Comparison of ENCODE assay signal across 17 cellular contexts in the genomic region with DNA sequence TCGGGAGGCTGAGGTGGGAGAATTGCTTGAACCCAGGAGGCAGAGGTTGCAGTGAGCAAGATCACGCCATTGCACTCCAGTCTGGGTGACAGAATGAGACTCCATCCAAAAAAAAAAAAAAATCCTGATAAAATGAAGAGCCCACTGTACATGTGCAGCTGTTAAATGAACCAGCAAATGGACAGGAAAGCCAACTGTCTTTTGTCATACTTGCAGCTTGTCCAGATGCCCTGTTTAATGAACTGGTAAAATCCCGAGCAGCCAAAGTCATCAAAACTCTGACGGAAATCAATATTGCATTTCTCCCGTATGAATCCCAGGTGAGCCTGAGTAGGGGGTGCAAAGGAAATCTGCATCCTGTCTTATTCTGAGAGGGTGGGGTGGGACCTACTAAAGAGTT. TPM values are rescaled to one million over a fixed set of nuclear protein-coding genes. Genes with fewer than 3 reads are reported as not detected.
A peak's percentile ranks its signal among the peaks of the same experiment; 100 is the strongest.
DNase-seq lines count a peak whose midpoint lies in the region; ATAC-seq, FAIRE-seq and TF ChIP-seq lines count a peak whose summit lies in the region.
"Had no signal": no experiment of that assay in that cellular context is flagged by ENCODE, and none has a peak within 500 bp of the region (broad histone marks: within the 10 kb centered on the region; RNA-seq: fewer than 3 reads in every experiment).

No MANE protein-coding gene starts in this region.

- FAIRE-seq in HepG2 (lab: Jason Lieb, UNC): no peak
- FAIRE-seq: A204.1 had no signal

- TF ChIP-seq POLR2A in HepG2 (IDR thresholded peaks at IDR 0.05; ENCODE audit: insufficient read depth in 1 of 2, low read depth in 2 of 2, low read length in 2 of 2): no peak

- H3F3A ChIP-seq in neural cell (ENCODE audit: insufficient read depth, low read length, poor library complexity, severe bottlenecking): no peaks in the 10 kb centered on the region

- H2AFZ ChIP-seq in neural cell (ENCODE audit: low read depth, low read length) (no peak overlapping the region), HepG2 (ENCODE audit: low read length) (no peak overlapping the region)

- no peaks in the 10 kb centered on the region for H3K27me3 ChIP-seq in dorsolateral prefrontal cortex
- H3K27me3 ChIP-seq in neural cell (ENCODE audit: insufficient read depth, low read depth, low read length): no peaks in the 10 kb centered on the region
- H3K27me3 ChIP-seq in HepG2 (ENCODE audit: control insufficient read depth in 1 of 2, insufficient read depth in 2 of 2, low read length in 2 of 2): no peaks in the 10 kb centered on the region
- H3K27me3 ChIP-seq: Peyer's patch had no signal

- CTCF ChIA-PET in HepG2 (lab: Yijun Ruan, JAX; ENCODE audit: low intra/inter-chr PET ratio, low total read pairs): no interaction called here

- H3K4me1 ChIP-seq in HepG2 (ENCODE audit: insufficient read depth, low read length): peaks cover 23% of the 10 kb centered on the region
- H3K4me1 ChIP-seq: Peyer's patch had no signal

- no peaks in the 10 kb centered on the region for H3K9me2 ChIP-seq in neural cell (ENCODE audit: insufficient read depth, low read length)

- in situ Hi-C loops in HepG2 (cut with HindIII; ENCODE audit: extremely low pct_ligation_motif_present, low pct_unique_long_range_greater_than_20kb): no loop called here

- intact Hi-C loops in dorsolateral prefrontal cortex (cut with DNase I) (no loop called here), HepG2 (cut with micrococcal nuclease; ENCODE audit: unreplicated experiment) (no loop called here)

- TF ChIP-seq EP300 in neural cell (conservative IDR thresholded peaks at IDR 0.05; ENCODE audit: poor library complexity, severe bottlenecking) (no peak), HepG2 (IDR thresholded peaks at IDR 0.05; ENCODE audit: low read depth in 2 of 2, low read length in 2 of 2) (no peak), HepG2 (CRISPR knock-in tag; IDR thresholded peaks at IDR 0.05; ENCODE audit: borderline replicate concordance) (no peak)

- peak; percentile 66 for DNase-seq in DMS 273 treated with DMSO at 0.1 percent for 48 hours (lab: John Stamatoyannopoulos, UW)
- DNase-seq in NCI-H69 (lab: John Stamatoyannopoulos, UW): peak; percentile 95
- DNase-seq in dorsolateral prefrontal cortex: no peak
- DNase-seq in HepG2 (ENCODE audit: low spot score): no peak
- DNase-seq in T-helper 1 cell: no peak
- no peak for DNase-seq in AG20443 (ENCODE audit: low spot score)
- DNase-seq: GOT3, NCI-H1048, NCI-H187 treated with DMSO at 0.1 percent for 48 hours had no signal

- no peak overlapping the region for H3K4me3 ChIP-seq in dorsolateral prefrontal cortex
- H3K4me3 ChIP-seq in neural cell (ENCODE audit: low read length): peak overlapping the region; percentile 20
- no peak overlapping the region for H3K4me3 ChIP-seq in HepG2 (replicated peaks in 1 of 3; ENCODE audit: insufficient read depth in 1 of 3, low read depth in 2 of 3, low read length in 3 of 3)
- H3K4me3 ChIP-seq: Peyer's patch had no signal

- POLR2A ChIA-PET in HepG2 (lab: Yijun Ruan, JAX): no interaction called here

- 82% methylated on average over 5 of the region's 5 CpGs for WGBS in HepG2 (ENCODE audit: low lambda C conversion rate)

- peak overlapping the region in 41 of 59 donors; percentile 4 to 93 (median 51) for H3K27ac ChIP-seq in dorsolateral prefrontal cortex
- peak overlapping the region; percentile 71 for H3K27ac ChIP-seq in neural cell (ENCODE audit: low read length)
- H3K27ac ChIP-seq in HepG2 (ENCODE audit: extremely low read length, insufficient read depth, low read length): no peak overlapping the region
- H3K27ac ChIP-seq: KMS-11 had no signal

- H3K9me3 ChIP-seq in neural cell (ENCODE audit: low read length) (no peaks in the 10 kb centered on the region), HepG2 (ENCODE audit: low read length) (no peaks in the 10 kb centered on the region)
- H3K9me3 ChIP-seq: Peyer's patch had no signal

- H3K4me2 ChIP-seq in neural cell (ENCODE audit: low read length) (peak overlapping the region; percentile 9), HepG2 (ENCODE audit: low read depth, low read length) (no peak overlapping the region)
- H3K4me2 ChIP-seq: KMS-11 had no signal

- BruUV-seq in HepG2 (replicated peaks; lab: Mats Ljungman, UMichigan): no TSS peak

- H3K79me2 ChIP-seq in neural cell (replicated peaks; ENCODE audit: insufficient read depth, low read length): no peaks in the 10 kb centered on the region
- no peaks in the 10 kb centered on the region for H3K79me2 ChIP-seq in HepG2 (ENCODE audit: insufficient read depth, low read length)

- no peaks in the 10 kb centered on the region for H3K36me3 ChIP-seq in neural cell (ENCODE audit: insufficient read depth, low read length)
- no peaks in the 10 kb centered on the region for H3K36me3 ChIP-seq in HepG2 (replicated peaks in 1 of 2; ENCODE audit: control insufficient read depth in 1 of 2, insufficient read depth in 2 of 2, low read length in 2 of 2)
- H3K36me3 ChIP-seq: Peyer's patch had no signal

- no peaks in the 10 kb centered on the region for H4K20me1 ChIP-seq in neural cell (ENCODE audit: insufficient read depth)
- H4K20me1 ChIP-seq in HepG2 (ENCODE audit: insufficient read depth, low read length): no peaks in the 10 kb centered on the region

- no peak for ATAC-seq in HG03342 (IDR thresholded peaks at IDR 0.05; ENCODE audit: unreplicated experiment)
- no peak for ATAC-seq in HepG2
- ATAC-seq: Right ventricle myocardium inferior had no signal

- TF ChIP-seq CTCF in dorsolateral prefrontal cortex (IDR thresholded peaks at IDR 0.05 in 54 of 56, conservative IDR thresholded peaks at IDR 0.05 in 2 of 56; ENCODE audit: low read depth in 1 of 56, partially characterized antibody in 56 of 56) (no peak), neural cell (IDR thresholded peaks at IDR 0.05; ENCODE audit: poor library complexity, severe bottlenecking) (no peak), HepG2 (CRISPR knock-in tag; IDR thresholded peaks at IDR 0.05) (no peak)

- TF ChIP-seq RAD21 in neural cell (conservative IDR thresholded peaks at IDR 0.05) (no peak), HepG2 (CRISPR knock-in tag; IDR thresholded peaks at IDR 0.05) (no peak)

- H3K9ac ChIP-seq in neural cell (ENCODE audit: low read length): peak overlapping the region; percentile 32
- H3K9ac ChIP-seq in HepG2 (ENCODE audit: insufficient read depth, low read depth, low read length): no peak overlapping the region
- H3K9ac ChIP-seq: KMS-11 had no signal

RNA-seq across cellular contexts. Expression of a gene that starts 45.9 kb away (rescaled TPM):
- 1 to 10 TPM in 12 of 120 experiments, under 1 TPM in 92, not detected in 16; 0.11 to 1.7 (median 0.55) TPM for total RNA-seq in dorsolateral prefrontal cortex
- 1.3 and 1.6 TPM in 2 replicates for polyA plus RNA-seq in neural cell
- polyA minus RNA-seq in neural cell: not detected in 2 replicates
- total RNA-seq in HepG2 (2016; rRNA removed; fragmentation: Illumina TruSeq; extraction: Trizol): not detected in 2 replicates
- total RNA-seq in HepG2 (2016; cell fraction: cytosol; rRNA removed; fragmentation: Illumina TruSeq; extraction: Trizol; ENCODE audit: low read depth): 0.09 TPM in 1 of 2 replicates, not detected in the other
- 0.11 TPM in 1 of 2 replicates, not detected in the other for total RNA-seq in HepG2 (2016; cell fraction: insoluble cytoplasmic fraction; rRNA removed; fragmentation: Illumina TruSeq; extraction: Trizol)
- total RNA-seq in HepG2 (2016; cell fraction: membrane; rRNA removed; fragmentation: Illumina TruSeq; extraction: Trizol): not detected in 2 replicates
- not detected in 2 replicates for total RNA-seq in HepG2 (2016; cell fraction: nucleus; rRNA removed; fragmentation: Illumina TruSeq; extraction: Trizol)
- 0.07 TPM in 1 of 2 replicates, not detected in the other for polyA plus RNA-seq in HepG2 (2011; rRNA removed)
- polyA plus RNA-seq in HepG2 (2011; cell fraction: cytosol; rRNA removed): 0.03 TPM in 1 of 2 replicates, not detected in the other
- 0.24 and 0.47 TPM in 2 replicates for polyA plus RNA-seq in HepG2 (2011; cell fraction: nucleus; rRNA removed)
- 0.15 and 0.28 TPM in 2 replicates for polyA plus RNA-seq in HepG2 (2012)
- not detected in 2 replicates for polyA plus RNA-seq in HepG2 (2016; cell fraction: cytosol; fragmentation: Illumina TruSeq; extraction: Trizol; ENCODE audit: low read depth)
- polyA plus RNA-seq in HepG2 (2016; cell fraction: insoluble cytoplasmic fraction; fragmentation: Illumina TruSeq; extraction: Trizol; ENCODE audit: low read depth): not detected in 2 replicates
- not detected in 2 replicates for polyA plus RNA-seq in HepG2 (2016; cell fraction: membrane; fragmentation: Illumina TruSeq; extraction: Trizol; ENCODE audit: low read depth)
- polyA plus RNA-seq in HepG2 (2016; cell fraction: nucleus; fragmentation: Illumina TruSeq; extraction: Trizol; ENCODE audit: insufficient read depth, low read depth): not detected in 2 replicates
- not detected in 2 replicates for polyA minus RNA-seq in HepG2 (2011; rRNA and poly(A)+ RNA removed; ENCODE audit: low replicate concordance)
- polyA minus RNA-seq in HepG2 (2011; cell fraction: cytosol; rRNA and poly(A)+ RNA removed): not detected in 2 replicates
- 0.12 TPM in 1 of 2 replicates, not detected in the other for polyA minus RNA-seq in HepG2 (2011; cell fraction: nucleus; rRNA and poly(A)+ RNA removed)
- total RNA-seq: MCF 10A, NCI-H460, Right ventricle myocardium inferior had no signal

RNA-seq across cellular contexts. Expression of a gene that starts 48.8 kb away (rescaled TPM):
- total RNA-seq in dorsolateral prefrontal cortex: 1,000 to 10,000 TPM in 52 of 120 experiments, 100 to 1,000 TPM in 68; 334 to 1,348 (median 969) TPM
- 42.5 and 66.2 TPM in 2 replicates for polyA plus RNA-seq in neural cell
- 99.6 and 157 TPM in 2 replicates for polyA minus RNA-seq in neural cell
- total RNA-seq in HepG2 (2016; rRNA removed; fragmentation: Illumina TruSeq; extraction: Trizol): 2.9 and 4.4 TPM in 2 replicates
- 2.6 and 3.0 TPM in 2 replicates for total RNA-seq in HepG2 (2016; cell fraction: cytosol; rRNA removed; fragmentation: Illumina TruSeq; extraction: Trizol; ENCODE audit: low read depth)
- 2.7 and 5.6 TPM in 2 replicates for total RNA-seq in HepG2 (2016; cell fraction: insoluble cytoplasmic fraction; rRNA removed; fragmentation: Illumina TruSeq; extraction: Trizol)
- 3.8 and 5.2 TPM in 2 replicates for total RNA-seq in HepG2 (2016; cell fraction: membrane; rRNA removed; fragmentation: Illumina TruSeq; extraction: Trizol)
- total RNA-seq in HepG2 (2016; cell fraction: nucleus; rRNA removed; fragmentation: Illumina TruSeq; extraction: Trizol): 2.6 and 3.7 TPM in 2 replicates
- 2.9 and 4.1 TPM in 2 replicates for polyA plus RNA-seq in HepG2 (2011; rRNA removed)
- 2.4 and 5.1 TPM in 2 replicates for polyA plus RNA-seq in HepG2 (2011; cell fraction: cytosol; rRNA removed)
- polyA plus RNA-seq in HepG2 (2011; cell fraction: nucleus; rRNA removed): 6.7 and 8.1 TPM in 2 replicates
- 5.9 and 8.8 TPM in 2 replicates for polyA plus RNA-seq in HepG2 (2012)
- polyA plus RNA-seq in HepG2 (2016; cell fraction: cytosol; fragmentation: Illumina TruSeq; extraction: Trizol; ENCODE audit: low read depth): 5.5 and 6.6 TPM in 2 replicates
- polyA plus RNA-seq in HepG2 (2016; cell fraction: insoluble cytoplasmic fraction; fragmentation: Illumina TruSeq; extraction: Trizol; ENCODE audit: low read depth): 5.6 and 8.0 TPM in 2 replicates
- 6.0 and 6.1 TPM in 2 replicates for polyA plus RNA-seq in HepG2 (2016; cell fraction: membrane; fragmentation: Illumina TruSeq; extraction: Trizol; ENCODE audit: low read depth)
- polyA plus RNA-seq in HepG2 (2016; cell fraction: nucleus; fragmentation: Illumina TruSeq; extraction: Trizol; ENCODE audit: insufficient read depth, low read depth): 8.0 and 9.7 TPM in 2 replicates
- 3.4 and 23.2 TPM in 2 replicates for polyA minus RNA-seq in HepG2 (2011; rRNA and poly(A)+ RNA removed; ENCODE audit: low replicate concordance)
- 4.3 and 8.2 TPM in 2 replicates for polyA minus RNA-seq in HepG2 (2011; cell fraction: cytosol; rRNA and poly(A)+ RNA removed)
- polyA minus RNA-seq in HepG2 (2011; cell fraction: nucleus; rRNA and poly(A)+ RNA removed): 3.6 and 7.6 TPM in 2 replicates

RNA-seq across cellular contexts. Expression of a gene that starts 54.6 kb away (rescaled TPM):
- total RNA-seq in dorsolateral prefrontal cortex (10 to 100 TPM in 94 of 120 experiments, 1 to 10 TPM in 26; 4.2 to 19.6 (median 11.9) TPM), HepG2 (2016; rRNA removed; fragmentation: Illumina TruSeq; extraction: Trizol) (7.6 and 10.4 TPM in 2 replicates)
- polyA plus RNA-seq in neural cell (20.0 and 21.9 TPM in 2 replicates), HepG2 (2011; rRNA removed) (4.0 and 5.4 TPM in 2 replicates)
- 11.7 and 12.8 TPM in 2 replicates for polyA minus RNA-seq in neural cell
- total RNA-seq in HepG2 (2016; cell fraction: cytosol; rRNA removed; fragmentation: Illumina TruSeq; extraction: Trizol; ENCODE audit: low read depth): 3.7 and 4.7 TPM in 2 replicates
- 9.5 and 11.7 TPM in 2 replicates for total RNA-seq in HepG2 (2016; cell fraction: insoluble cytoplasmic fraction; rRNA removed; fragmentation: Illumina TruSeq; extraction: Trizol)
- total RNA-seq in HepG2 (2016; cell fraction: membrane; rRNA removed; fragmentation: Illumina TruSeq; extraction: Trizol): 3.7 and 4.4 TPM in 2 replicates
- total RNA-seq in HepG2 (2016; cell fraction: nucleus; rRNA removed; fragmentation: Illumina TruSeq; extraction: Trizol): 3.4 and 3.9 TPM in 2 replicates
- polyA plus RNA-seq in HepG2 (2011; cell fraction: cytosol; rRNA removed): 5.4 and 8.9 TPM in 2 replicates
- polyA plus RNA-seq in HepG2 (2011; cell fraction: nucleus; rRNA removed): 6.0 and 7.2 TPM in 2 replicates
- polyA plus RNA-seq in HepG2 (2012): 3.0 and 3.2 TPM in 2 replicates
- 3.5 and 3.9 TPM in 2 replicates for polyA plus RNA-seq in HepG2 (2016; cell fraction: cytosol; fragmentation: Illumina TruSeq; extraction: Trizol; ENCODE audit: low read depth)
- polyA plus RNA-seq in HepG2 (2016; cell fraction: insoluble cytoplasmic fraction; fragmentation: Illumina TruSeq; extraction: Trizol; ENCODE audit: low read depth): 8.4 and 8.9 TPM in 2 replicates
- 3.9 and 4.4 TPM in 2 replicates for polyA plus RNA-seq in HepG2 (2016; cell fraction: membrane; fragmentation: Illumina TruSeq; extraction: Trizol; ENCODE audit: low read depth)
- polyA plus RNA-seq in HepG2 (2016; cell fraction: nucleus; fragmentation: Illumina TruSeq; extraction: Trizol; ENCODE audit: insufficient read depth, low read depth): 6.4 and 9.2 TPM in 2 replicates
- polyA minus RNA-seq in HepG2 (2011; rRNA and poly(A)+ RNA removed; ENCODE audit: low replicate concordance): 5.1 and 17.9 TPM in 2 replicates
- polyA minus RNA-seq in HepG2 (2011; cell fraction: cytosol; rRNA and poly(A)+ RNA removed): 1.8 and 1.9 TPM in 2 replicates
- 1.9 and 3.9 TPM in 2 replicates for polyA minus RNA-seq in HepG2 (2011; cell fraction: nucleus; rRNA and poly(A)+ RNA removed)

RNA-seq across cellular contexts. Expression of a gene that starts 55.0 kb away (rescaled TPM):
- total RNA-seq in dorsolateral prefrontal cortex: 1 to 10 TPM in 3 of 120 experiments, under 1 TPM in 107, not detected in 10; 0.15 to 1.4 (median 0.47) TPM
- polyA plus RNA-seq in neural cell: 0.11 and 0.26 TPM in 2 replicates
- not detected in 2 replicates for polyA minus RNA-seq in neural cell
- total RNA-seq in HepG2 (2016; rRNA removed; fragmentation: Illumina TruSeq; extraction: Trizol): not detected in 2 replicates
- not detected in 2 replicates for total RNA-seq in HepG2 (2016; cell fraction: cytosol; rRNA removed; fragmentation: Illumina TruSeq; extraction: Trizol; ENCODE audit: low read depth)
- total RNA-seq in HepG2 (2016; cell fraction: insoluble cytoplasmic fraction; rRNA removed; fragmentation: Illumina TruSeq; extraction: Trizol): not detected in 2 replicates
- not detected in 2 replicates for total RNA-seq in HepG2 (2016; cell fraction: membrane; rRNA removed; fragmentation: Illumina TruSeq; extraction: Trizol)
- total RNA-seq in HepG2 (2016; cell fraction: nucleus; rRNA removed; fragmentation: Illumina TruSeq; extraction: Trizol): not detected in 2 replicates
- not detected in 2 replicates for polyA plus RNA-seq in HepG2 (2011; rRNA removed)
- polyA plus RNA-seq in HepG2 (2011; cell fraction: cytosol; rRNA removed): 0.03 TPM in 1 of 2 replicates, not detected in the other
- polyA plus RNA-seq in HepG2 (2011; cell fraction: nucleus; rRNA removed): 0.08 TPM in 1 of 2 replicates, not detected in the other
- polyA plus RNA-seq in HepG2 (2012): not detected in 2 replicates
- polyA plus RNA-seq in HepG2 (2016; cell fraction: cytosol; fragmentation: Illumina TruSeq; extraction: Trizol; ENCODE audit: low read depth): not detected in 2 replicates
- not detected in 2 replicates for polyA plus RNA-seq in HepG2 (2016; cell fraction: insoluble cytoplasmic fraction; fragmentation: Illumina TruSeq; extraction: Trizol; ENCODE audit: low read depth)
- polyA plus RNA-seq in HepG2 (2016; cell fraction: membrane; fragmentation: Illumina TruSeq; extraction: Trizol; ENCODE audit: low read depth): 0.09 TPM in 1 of 2 replicates, not detected in the other
- polyA plus RNA-seq in HepG2 (2016; cell fraction: nucleus; fragmentation: Illumina TruSeq; extraction: Trizol; ENCODE audit: insufficient read depth, low read depth): not detected in 2 replicates
- 0.72 TPM in 1 of 2 replicates, not detected in the other for polyA minus RNA-seq in HepG2 (2011; rRNA and poly(A)+ RNA removed; ENCODE audit: low replicate concordance)
- not detected in 2 replicates for polyA minus RNA-seq in HepG2 (2011; cell fraction: cytosol; rRNA and poly(A)+ RNA removed)
- polyA minus RNA-seq in HepG2 (2011; cell fraction: nucleus; rRNA and poly(A)+ RNA removed): not detected in 2 replicates
- total RNA-seq: NCI-H460, Peyer's patch had no signal

Comparison
In these comparisons a context has a peak if more than half of its experiments do, and no peak if none do; other contexts are left out.
1. DNase-seq: peak in DMS 273 treated with DMSO at 0.1 percent for 48 hours (single experiment) and NCI-H69 (single experiment); none in dorsolateral prefrontal cortex (0 of 10), HepG2 (single experiment), T-helper 1 cell (0 of 5) and AG20443 (single experiment).
2. RNA of a gene that starts 48.8 kb away (total RNA-seq): 334 to 1,348 TPM in dorsolateral prefrontal cortex; 2.6 to 5.6 TPM in HepG2; every median in the first group is over 10 times any median in the second.